ENCODE assay signal across 13 cellular contexts in the genomic region with DNA sequence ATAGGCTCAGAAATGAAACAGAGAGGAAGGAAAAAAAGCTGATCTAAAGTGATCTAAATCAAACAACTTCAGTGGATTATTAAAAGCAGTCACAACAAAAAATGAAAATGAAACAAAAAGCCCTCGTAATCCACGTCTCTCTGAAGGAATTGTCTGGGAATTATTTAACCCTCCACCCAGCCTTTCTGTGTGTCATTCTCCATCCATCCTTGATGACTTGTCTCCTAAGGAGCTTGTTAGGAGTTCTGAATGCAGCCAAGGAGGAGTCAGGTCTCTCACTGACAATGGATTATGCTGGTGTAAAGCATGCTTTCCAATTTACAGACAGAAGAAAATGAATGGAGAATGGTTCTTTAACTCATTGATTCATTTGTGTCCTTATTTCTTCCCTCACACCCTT.
DNase-seq lines count a peak whose midpoint lies in the region; ATAC-seq, FAIRE-seq and TF ChIP-seq lines count a peak whose summit lies in the region.
"Had no signal": no experiment of that assay in that cellular context is flagged by ENCODE, and none has a peak within 500 bp of the region (broad histone marks: within the 10 kb centered on the region; RNA-seq: fewer than 3 reads in every experiment).

No MANE protein-coding gene starts in this region.

- no peaks in the 10 kb centered on the region for H3K36me3 ChIP-seq in keratinocyte (ENCODE audit: control insufficient read depth in 2 of 2, extremely low read depth in 1 of 2, insufficient read depth in 2 of 2, low read length in 2 of 2)

- TF ChIP-seq CTCF in keratinocyte (optimal IDR thresholded peaks at IDR 0.05 in 1 of 3, IDR thresholded peaks at IDR 0.05 in 1 of 3, conservative IDR thresholded peaks at IDR 0.05 in 1 of 3; ENCODE audit: extremely low read depth in 1 of 3, insufficient read depth in 2 of 3, low read length in 3 of 3) (no peak), GM13976 (IDR thresholded peaks at IDR 0.05; ENCODE audit: borderline replicate concordance, control extremely low read depth, extremely low read depth, insufficient read depth, missing control alignments) (no peak)

- H3K4me3 ChIP-seq in keratinocyte (ENCODE audit: control insufficient read depth in 2 of 3, extremely low read depth in 1 of 3, insufficient read depth in 2 of 3, low read depth in 1 of 3, low read length in 3 of 3): no peak overlapping the region
- H3K4me3 ChIP-seq: hepatocyte had no signal

- no peak overlapping the region for H2AFZ ChIP-seq in keratinocyte (ENCODE audit: control insufficient read depth, low read length)
- H2AFZ ChIP-seq: hepatocyte had no signal

- FAIRE-seq in keratinocyte (lab: Jason Lieb, UNC): no peak
- FAIRE-seq: H1 had no signal

- H3K4me1 ChIP-seq in keratinocyte (ENCODE audit: control insufficient read depth, extremely low read depth, insufficient read depth, low read length): no peaks in the 10 kb centered on the region

- dilution Hi-C loops in keratinocyte (cut with MboI; ENCODE audit: extremely low pct_ligation_motif_present, low sequenced_read_pairs): no loop called here

- no peak overlapping the region for H3K9ac ChIP-seq in keratinocyte (ENCODE audit: control insufficient read depth, extremely low read depth, insufficient read depth, low read length)

- no peak for ATAC-seq in HG03139 (IDR thresholded peaks at IDR 0.05; ENCODE audit: unreplicated experiment)
- ATAC-seq in GM18498 (IDR thresholded peaks at IDR 0.05; ENCODE audit: unreplicated experiment): no peak
- ATAC-seq: left colon had no signal

- H4K20me1 ChIP-seq in keratinocyte (ENCODE audit: control insufficient read depth, extremely low read depth, insufficient read depth, low read length): no peaks in the 10 kb centered on the region

- DNase-seq in A172 (ENCODE audit: low spot score) (peak; percentile 52), GM04504 (ENCODE audit: low read depth) (peak; percentile 26), amniotic stem cell (lab: John Stamatoyannopoulos, UW) (peak; percentile 5), keratinocyte (ENCODE audit: low read depth, low spot score) (no peak), GM13976 (ENCODE audit: low spot score) (no peak), G401 (ENCODE audit: low spot score) (no peak)
- DNase-seq: left colon, NCI-H748 treated with DMSO at 0.1 percent for 48 hours, substantia nigra had no signal

- peak overlapping the region; percentile 25 for H3K4me2 ChIP-seq in keratinocyte (ENCODE audit: control insufficient read depth, extremely low read depth, insufficient read depth, low read depth, low read length)
- H3K4me2 ChIP-seq: hepatocyte had no signal

- no peaks in the 10 kb centered on the region for H3K27me3 ChIP-seq in keratinocyte (ENCODE audit: control insufficient read depth, extremely low read depth, insufficient read depth, low read length)
- H3K27me3 ChIP-seq: hepatocyte had no signal

- H3K9me1 ChIP-seq in keratinocyte (ENCODE audit: control insufficient read depth, extremely low read depth, insufficient read depth, low read length): no peaks in the 10 kb centered on the region

- no peaks in the 10 kb centered on the region for H3K9me3 ChIP-seq in keratinocyte (ENCODE audit: control insufficient read depth, low read depth, low read length)

- H3K79me2 ChIP-seq in keratinocyte (ENCODE audit: control insufficient read depth, insufficient read depth, low read length): no peaks in the 10 kb centered on the region
- H3K79me2 ChIP-seq: hepatocyte had no signal

- in situ Hi-C loops in GM13976 (cut with MboI; ENCODE audit: low sequenced_read_pairs, unreplicated experiment): loop anchor here (10.0 kb wide), 1 partner anchor 524 kb away; no protein-coding TSS in a partner anchor
- in situ Hi-C loops in G401 (cut with HindIII; ENCODE audit: low sequenced_read_pairs): no loop called here

- H3K27ac ChIP-seq in keratinocyte (ENCODE audit: control insufficient read depth, insufficient read depth, low read length): no peak overlapping the region
- H3K27ac ChIP-seq: hepatocyte had no signal

Comparison
In these comparisons a context has a peak if more than half of its experiments do, and no peak if none do; other contexts are left out.
1. DNase-seq: peak in A172 (single experiment), GM04504 (single experiment) and amniotic stem cell (single experiment); none in keratinocyte (single experiment), GM13976 (single experiment) and G401 (single experiment).